In genomic region chr9:2241875-2242741, GRCh38 we compare ENCODE assay signal across 8 cellular contexts.
DNase-seq lines count a peak whose midpoint lies in the region; ATAC-seq lines count a peak whose summit lies in the region.

No MANE protein-coding gene starts in this region.

- H3K27me3 Mint-ChIP-seq in dendritic cell treated with granulocyte-macrophage colony-stimulating factor and Interleukin-4, amounts not matched to agents 40 ng/mL and 50 ng/mL, for 4 days: peaks cover 15% of the 10 kb centered on the region

- ATAC-seq in GM19025 (IDR thresholded peaks at IDR 0.05; ENCODE audit: low read depth, unreplicated experiment) (peak; percentile 82), HG03159 (IDR thresholded peaks at IDR 0.05; ENCODE audit: unreplicated experiment) (peak; percentile 93), left lobe of liver (peak; percentile 98)
- peak; percentile 66 to 70 for ATAC-seq in activated CD4-positive, CD25-positive, alpha-beta regulatory T cell treated with anti-CD3 and anti-CD28 coated beads, Interleukin-2, amount 50 U/mL, for 24 hours

- no peaks in the 10 kb centered on the region for H3K9me3 Mint-ChIP-seq in dendritic cell treated with granulocyte-macrophage colony-stimulating factor and Interleukin-4, amounts not matched to agents 40 ng/mL and 50 ng/mL, for 4 days

- peaks cover 25% of the 10 kb centered on the region for H3K4me1 Mint-ChIP-seq in dendritic cell treated with granulocyte-macrophage colony-stimulating factor and Interleukin-4, amounts not matched to agents 40 ng/mL and 50 ng/mL, for 4 days (ENCODE audit: low read depth)

- peak overlapping the region; percentile 64 for H3K27ac Mint-ChIP-seq in dendritic cell treated with granulocyte-macrophage colony-stimulating factor and Interleukin-4, amounts not matched to agents 40 ng/mL and 50 ng/mL, for 4 days

- peak overlapping the region; percentile 77 for H3K4me3 Mint-ChIP-seq in dendritic cell treated with granulocyte-macrophage colony-stimulating factor and Interleukin-4, amounts not matched to agents 40 ng/mL and 50 ng/mL, for 4 days

- no peaks in the 10 kb centered on the region for H3K36me3 Mint-ChIP-seq in dendritic cell treated with granulocyte-macrophage colony-stimulating factor and Interleukin-4, amounts not matched to agents 40 ng/mL and 50 ng/mL, for 4 days (ENCODE audit: low read depth)

- peak; percentile 83 for DNase-seq in AG08396 (ENCODE audit: low spot score)
- DNase-seq in NCI-H2196 treated with DMSO at 0.1 percent for 48 hours (lab: John Stamatoyannopoulos, UW; ENCODE audit: unreplicated experiment): peak; percentile 90
- peak; percentile 78 for DNase-seq in left lobe of liver (ENCODE audit: low spot score)
- DNase-seq in stimulated activated CD4-positive, alpha-beta T cell treated with anti-CD3 and anti-CD28 coated beads, Interleukin-2, amount 100 ng/mL, for 24 hours: peak; percentile 63 to 76

- intact Hi-C loops in dendritic cell treated with granulocyte-macrophage colony-stimulating factor and Interleukin-4, amounts not matched to agents 40 ng/mL and 50 ng/mL, for 4 days (cut with micrococcal nuclease): no loop called here

Comparison
In these comparisons a context has a peak if more than half of its experiments do, and no peak if none do; other contexts are left out.
1. Peak in every context shown above with its lines: DNase-seq and ATAC-seq.